In the genomic region with DNA sequence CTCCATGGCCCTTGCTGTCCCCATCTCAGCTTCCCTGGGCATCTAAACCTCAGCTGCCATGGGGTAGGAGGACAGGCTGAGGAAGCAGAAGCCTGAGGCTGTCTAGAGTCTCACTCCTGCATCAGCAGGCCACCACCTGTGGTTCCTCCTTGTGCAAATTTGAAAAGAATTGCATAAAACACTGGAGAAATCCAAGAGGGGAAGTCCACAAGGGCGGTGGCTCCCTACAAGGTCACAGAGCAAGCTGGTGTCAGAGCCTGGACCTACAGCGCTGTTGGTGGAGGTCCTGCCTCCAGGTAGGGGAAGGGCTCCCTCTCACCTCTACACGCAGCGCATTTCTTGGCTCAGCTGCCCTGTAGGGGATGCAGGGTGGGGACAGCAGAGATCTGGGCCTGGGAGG, we compare ENCODE assay signal across 10 cellular contexts. TPM values are rescaled to one million over a fixed set of nuclear protein-coding genes. Genes with fewer than 3 reads are reported as not detected.
"Had no signal": no experiment of that assay in that cellular context is flagged by ENCODE, and none has a peak within 500 bp of the region (broad histone marks: within the 10 kb centered on the region; RNA-seq: fewer than 3 reads in every experiment).

A gene (plus strand): TSS at position 253 of the 400 bp plus-strand sequence. CDS start 228 bp downstream, outside the sequence.

RNA-seq across cellular contexts. Expression of the gene that starts here (rescaled TPM):
- total RNA-seq: activated CD8-positive, alpha-beta memory T cell treated with anti-CD3 and anti-CD28 coated beads for 36 hours; activated naive CD8-positive, alpha-beta T cell treated with anti-CD3 and anti-CD28 coated beads for 36 hours; activated T-cell treated with anti-CD3 and anti-CD28 coated beads, Interleukin-2, amount 50 U/mL, for 4 hours; cardiac muscle cell; cerebellum; epithelial cell of proximal tubule; hepatocyte; occipital lobe; sigmoid colon; smooth muscle cell had no signal
- polyA plus RNA-seq: cardiac muscle cell, hepatocyte, smooth muscle cell had no signal
